8 cellular contexts compared by ENCODE assay signal in genomic region chr14:105419305-105420091, GRCh38. TPM values are rescaled to one million over a fixed set of nuclear protein-coding genes. Genes with fewer than 3 reads are reported as not detected.
DNase-seq lines count a peak whose midpoint lies in the region.

TSS of gene MTA1 (plus strand) at chr14:105419827. CDS start at chr14:105420036, 209 bp downstream.

- H3K9me3 ChIP-seq in HUES48 (ENCODE audit: control insufficient read depth, insufficient read depth, low read length), result no peaks in the 10 kb centered on the region

- H3K4me3 Mint-ChIP-seq in immature natural killer cell, result peak within 1 kb of the TSS; percentile 70 to 85 (median 84)

- DNase-seq in NCI-H748 (lab: John Stamatoyannopoulos, UW; ENCODE audit: unreplicated experiment), result peak; percentile 69
- DNase-seq in NCI-H748 treated with DMSO at 0.1 percent for 48 hours (lab: John Stamatoyannopoulos, UW), result no peak
- DNase-seq in T-helper 2 cell, result peak in 4 of 5 experiments; percentile 24 to 68 (median 38)
- DNase-seq in T47D (ENCODE audit: low read depth in 1 of 2, low spot score in 1 of 2), result peak; percentile 61 to 83
- DNase-seq in immature natural killer cell, result peak in 2 of 3 donors; percentile 52 to 57
- DNase-seq in stimulated activated CD4-positive, alpha-beta T cell treated with anti-CD3 and anti-CD28 coated beads, Interleukin-15, amount 100 ng/mL, for 1 hour (ENCODE audit: low read depth in 1 of 2, low spot score in 1 of 2), result peak; percentile 26 to 50
- no peak for DNase-seq in foreskin melanocyte

- H3K4me1 ChIP-seq in HUES48 (ENCODE audit: control insufficient read depth, insufficient read depth, low read length), result peaks cover 14% of the 10 kb centered on the region

- peaks cover 32 to 41% of the 10 kb centered on the region in 2 donors for H3K4me1 Mint-ChIP-seq in immature natural killer cell

- H3K27me3 Mint-ChIP-seq in immature natural killer cell (ENCODE audit: low read depth in 3 of 3), result peaks cover 5% of the 10 kb centered on the region in 3 donors

- peaks cover 2% of the 10 kb centered on the region for H3K27me3 ChIP-seq in HUES48 (ENCODE audit: control insufficient read depth, insufficient read depth, low read length)

- peak within 1 kb of the TSS; percentile 73 for H3K27ac ChIP-seq in HUES48 (ENCODE audit: low read depth, low read length)

- no peaks in the 10 kb centered on the region for H3K36me3 Mint-ChIP-seq in immature natural killer cell

- peaks cover 19% of the 10 kb centered on the region for H3K36me3 ChIP-seq in HUES48 (ENCODE audit: control insufficient read depth, insufficient read depth, low read length)

- H3K9ac ChIP-seq in HUES48 (ENCODE audit: low read depth, low read length), result peak within 1 kb of the TSS; percentile 86

- in situ Hi-C loops in T47D (cut with HindIII; ENCODE audit: low pct_unique_long_range_greater_than_20kb, low sequenced_read_pairs), result no loop called here

- peak within 1 kb of the TSS in 4 of 6 donors; percentile 62 to 85 (median 78) for H3K27ac Mint-ChIP-seq in immature natural killer cell

- H3K9me3 Mint-ChIP-seq in immature natural killer cell, result no peaks in the 10 kb centered on the region

- H3K4me3 ChIP-seq in HUES48 (ENCODE audit: low read depth, low read length), result peak within 1 kb of the TSS; percentile 90

RNA-seq across cellular contexts. Expression of gene MTA1, which starts in this region (rescaled TPM):
- 1 to 10 TPM in 2 of 3 donors, under 1 TPM in 1; 0.82 to 3.0 (median 2.8) TPM for polyA plus RNA-seq in immature natural killer cell

Comparison
In these comparisons a context has a peak if more than half of its experiments do, and no peak if none do; other contexts are left out.
1. DNase-seq: peak in NCI-H748 (single experiment), T-helper 2 cell (4 of 5), T47D (2 of 2), immature natural killer cell (2 of 3) and stimulated activated CD4-positive, alpha-beta T cell treated with anti-CD3 and anti-CD28 coated beads, Interleukin-15, amount 100 ng/mL, for 1 hour (2 of 2); none in NCI-H748 treated with DMSO at 0.1 percent for 48 hours (single experiment) and foreskin melanocyte (single experiment).